In the genomic region with DNA sequence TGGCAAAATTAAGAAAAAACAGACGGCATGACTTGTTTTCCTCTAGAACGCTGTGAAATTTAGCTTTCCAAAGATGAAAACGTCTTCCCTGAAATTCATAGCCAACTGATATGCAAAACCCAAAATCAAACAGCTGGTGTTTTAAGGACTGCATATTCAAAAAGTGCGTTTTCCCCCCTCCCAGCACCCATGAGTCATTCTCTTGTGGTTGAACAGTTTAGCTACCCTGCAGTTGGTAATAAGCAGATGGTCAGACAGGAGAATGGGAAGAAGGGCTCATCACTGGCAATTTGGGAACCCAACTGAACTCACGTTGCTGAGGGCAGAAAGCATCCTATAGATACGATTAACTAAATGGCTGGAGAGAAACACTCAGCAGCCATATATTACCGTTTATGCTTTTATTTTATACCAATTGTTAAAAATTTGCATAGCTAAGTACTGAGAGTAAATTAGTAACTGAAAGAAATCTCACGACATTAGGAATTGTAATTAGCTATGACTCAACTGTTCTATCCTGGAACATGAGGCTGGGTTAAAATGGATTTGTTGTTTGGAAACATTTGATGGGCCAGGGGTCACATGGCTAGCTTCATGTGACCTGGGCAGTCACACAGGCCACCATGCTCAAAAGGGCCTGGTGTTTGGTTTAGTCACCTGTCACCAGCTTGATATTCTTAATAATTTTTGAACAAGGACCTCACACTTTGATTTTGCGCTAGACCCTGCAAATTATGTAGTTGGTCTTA, we compare ENCODE assay signal across 12 cellular contexts.
DNase-seq lines count a peak whose midpoint lies in the region; ATAC-seq and TF ChIP-seq lines count a peak whose summit lies in the region.
"Had no signal": no experiment of that assay in that cellular context is flagged by ENCODE, and none has a peak within 500 bp of the region (broad histone marks: within the 10 kb centered on the region; RNA-seq: fewer than 3 reads in every experiment).

No MANE protein-coding gene starts in this region.

- H3K4me3 ChIP-seq in fibroblast of mammary gland (ENCODE audit: control insufficient read depth, low read depth, low read length): no peak overlapping the region

- ATAC-seq in GM21423 (IDR thresholded peaks at IDR 0.05; ENCODE audit: unreplicated experiment): no peak
- no peak for ATAC-seq in GM19455 (IDR thresholded peaks at IDR 0.05; ENCODE audit: unreplicated experiment)
- no peak for ATAC-seq in natural killer cell treated with Interleukin-12 subunit alpha and Interleukin-12 subunit beta and Interleukin-15 and Interleukin-18, amount 100 ng/mL, for 72 hours

- peaks cover 14 to 45% of the 10 kb centered on the region in 2 donors for H3K27me3 Mint-ChIP-seq in natural killer cell treated with Interleukin-12 subunit alpha and Interleukin-12 subunit beta and Interleukin-15 and Interleukin-18, amount 100 ng/mL, for 72 hours

- H3K9me3 Mint-ChIP-seq in natural killer cell treated with Interleukin-12 subunit alpha and Interleukin-12 subunit beta and Interleukin-15 and Interleukin-18, amount 100 ng/mL, for 72 hours: no peaks in the 10 kb centered on the region
- H3K9me3 Mint-ChIP-seq: activated naive CD8-positive, alpha-beta T cell treated with anti-CD3 and anti-CD28 coated beads, Interleukin-2, amount 10 ng/mL, durations not matched to agents 7 days and 5 days had no signal

- peak; percentile 14 for DNase-seq in NCI-H2227 treated with DMSO at 0.1 percent for 48 hours (lab: John Stamatoyannopoulos, UW)
- DNase-seq in NCI-H2227 (lab: John Stamatoyannopoulos, UW; ENCODE audit: unreplicated experiment): no peak
- peak; percentile 91 for DNase-seq in RPMI7951 (ENCODE audit: low read depth)
- peak; percentile 94 for DNase-seq in fibroblast of mammary gland (ENCODE audit: low read depth)
- DNase-seq in activated CD4-positive, CD25-positive, alpha-beta regulatory T cell (lab: John Stamatoyannopoulos, UW): no peak
- DNase-seq in natural killer cell treated with Interleukin-12 subunit alpha and Interleukin-12 subunit beta and Interleukin-15 and Interleukin-18, amount 100 ng/mL, for 72 hours (ENCODE audit: low spot score): no peak
- DNase-seq: activated naive CD8-positive, alpha-beta T cell treated with anti-CD3 and anti-CD28 coated beads, Interleukin-2, amount 10 ng/mL, durations not matched to agents 7 days and 5 days; DND-41; NCI-H1105; retina had no signal

- no peak overlapping the region for H3K27ac Mint-ChIP-seq in natural killer cell treated with Interleukin-12 subunit alpha and Interleukin-12 subunit beta and Interleukin-15 and Interleukin-18, amount 100 ng/mL, for 72 hours
- H3K27ac Mint-ChIP-seq: activated naive CD8-positive, alpha-beta T cell treated with anti-CD3 and anti-CD28 coated beads, Interleukin-2, amount 10 ng/mL, durations not matched to agents 7 days and 5 days had no signal

- H3K4me3 Mint-ChIP-seq in natural killer cell treated with Interleukin-12 subunit alpha and Interleukin-12 subunit beta and Interleukin-15 and Interleukin-18, amount 100 ng/mL, for 72 hours: no peak overlapping the region
- H3K4me3 Mint-ChIP-seq: activated naive CD8-positive, alpha-beta T cell treated with anti-CD3 and anti-CD28 coated beads, Interleukin-2, amount 10 ng/mL, durations not matched to agents 7 days and 5 days had no signal

- TF ChIP-seq CTCF in fibroblast of mammary gland (conservative IDR thresholded peaks at IDR 0.05; ENCODE audit: control insufficient read depth, insufficient read depth, low read depth, low read length): no peak

- no peaks in the 10 kb centered on the region for H3K4me1 Mint-ChIP-seq in natural killer cell treated with Interleukin-12 subunit alpha and Interleukin-12 subunit beta and Interleukin-15 and Interleukin-18, amount 100 ng/mL, for 72 hours (ENCODE audit: low read depth in 2 of 2)
- H3K4me1 Mint-ChIP-seq: activated naive CD8-positive, alpha-beta T cell treated with anti-CD3 and anti-CD28 coated beads, Interleukin-2, amount 10 ng/mL, durations not matched to agents 7 days and 5 days had no signal

- no peaks in the 10 kb centered on the region for H3K36me3 Mint-ChIP-seq in natural killer cell treated with Interleukin-12 subunit alpha and Interleukin-12 subunit beta and Interleukin-15 and Interleukin-18, amount 100 ng/mL, for 72 hours
- H3K36me3 Mint-ChIP-seq: activated naive CD8-positive, alpha-beta T cell treated with anti-CD3 and anti-CD28 coated beads, Interleukin-2, amount 10 ng/mL, durations not matched to agents 7 days and 5 days had no signal

Comparison
In these comparisons a context has a peak if more than half of its experiments do, and no peak if none do; other contexts are left out.
1. DNase-seq: peak in NCI-H2227 treated with DMSO at 0.1 percent for 48 hours (single experiment), RPMI7951 (single experiment) and fibroblast of mammary gland (single experiment); none in NCI-H2227 (single experiment), activated CD4-positive, CD25-positive, alpha-beta regulatory T cell (0 of 4) and natural killer cell treated with Interleukin-12 subunit alpha and Interleukin-12 subunit beta and Interleukin-15 and Interleukin-18, amount 100 ng/mL, for 72 hours (single experiment).